In the genomic region with DNA sequence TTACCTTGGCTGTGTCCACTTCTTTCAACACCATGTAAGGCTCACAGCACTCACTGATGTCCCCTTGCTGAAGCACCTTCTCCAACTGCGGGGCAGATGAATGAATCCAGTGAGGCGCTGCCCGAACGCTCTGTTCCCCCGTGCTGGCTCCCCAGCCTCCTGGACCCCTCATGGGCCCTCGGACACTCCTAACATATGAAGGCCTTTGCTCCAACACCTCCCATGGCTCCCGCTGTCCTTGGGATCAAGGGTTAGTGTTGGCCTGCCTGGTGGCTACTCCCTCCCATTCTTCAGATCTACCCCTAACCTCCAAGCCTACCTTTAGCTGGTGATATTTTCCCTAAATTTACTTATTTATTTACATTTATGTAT, we compare ENCODE assay signal across 1 cellular context.
A peak's percentile ranks its signal among the peaks of the same experiment; 100 is the strongest.
TF ChIP-seq lines count a peak whose summit lies in the region.

No MANE protein-coding gene starts in this region.

TF ChIP-seq in K562, 482 proteins besides CTCF, POLR2A, EP300 and RAD21:
- TF ChIP-seq, protein P1, sequence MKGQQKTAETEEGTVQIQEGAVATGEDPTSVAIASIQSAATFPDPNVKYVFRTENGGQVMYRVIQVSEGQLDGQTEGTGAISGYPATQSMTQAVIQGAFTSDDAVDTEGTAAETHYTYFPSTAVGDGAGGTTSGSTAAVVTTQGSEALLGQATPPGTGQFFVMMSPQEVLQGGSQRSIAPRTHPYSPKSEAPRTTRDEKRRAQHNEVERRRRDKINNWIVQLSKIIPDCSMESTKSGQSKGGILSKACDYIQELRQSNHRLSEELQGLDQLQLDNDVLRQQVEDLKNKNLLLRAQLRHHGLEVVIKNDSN (CRISPR knock-in tag; IDR thresholded peaks at IDR 0.05): peak; percentile 5; the same call in 1 of the 2 replicates
- TF ChIP-seq ZBTB8A (IDR thresholded peaks at IDR 0.05; ENCODE audit: partially characterized antibody) (no peak), HBP1 (CRISPR knock-in tag; IDR thresholded peaks at IDR 0.05) (no peak), BCOR (IDR thresholded peaks at IDR 0.05) (0 out of 2 replicates have a peak, but pooled peaks have one; percentile 34), FOXM1 (IDR thresholded peaks at IDR 0.05; ENCODE audit: low read depth) (no peak), FOXM1 (CRISPR knock-in tag; IDR thresholded peaks at IDR 0.05; ENCODE audit: low read depth) (0 out of 2 replicates have a peak, but pooled peaks have one; percentile 18)
